Comparison of ENCODE assay signal across 1 cellular context in the genomic region with DNA sequence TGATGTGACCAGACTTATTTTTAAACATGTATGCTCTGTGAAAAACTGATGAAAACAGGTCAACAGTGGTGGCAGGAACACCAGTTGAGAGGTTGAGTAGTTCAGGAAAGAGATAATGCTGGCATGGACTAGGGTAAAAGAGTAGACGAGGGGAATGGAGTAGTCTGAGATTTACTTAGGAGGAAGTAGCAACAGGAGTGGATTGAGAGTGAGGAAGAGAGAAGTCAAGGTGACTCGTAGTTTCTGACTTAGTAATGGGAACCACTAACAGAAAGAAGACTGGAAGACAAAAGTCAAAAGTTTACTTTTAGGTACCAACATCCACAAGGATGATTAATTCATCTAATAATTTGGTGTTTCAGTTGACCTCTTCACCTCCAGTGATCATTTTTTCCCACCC.
TF ChIP-seq lines count a peak whose summit lies in the region.

No MANE protein-coding gene starts in this region.

TF ChIP-seq in HCT116, 20 proteins besides CTCF, POLR2A, EP300 and RAD21:
- TF ChIP-seq POLR2AphosphoS5 (IDR thresholded peaks at IDR 0.05; ENCODE audit: low read depth, low read length) (peak; percentile 23; the same call in 1 of the 2 replicates), YY1 (IDR thresholded peaks at IDR 0.05; ENCODE audit: extremely low read depth, insufficient replicate concordance, low read depth, low read length) (no peak)
- TF ChIP-seq, protein P1, sequence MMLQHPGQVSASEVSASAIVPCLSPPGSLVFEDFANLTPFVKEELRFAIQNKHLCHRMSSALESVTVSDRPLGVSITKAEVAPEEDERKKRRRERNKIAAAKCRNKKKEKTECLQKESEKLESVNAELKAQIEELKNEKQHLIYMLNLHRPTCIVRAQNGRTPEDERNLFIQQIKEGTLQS (IDR thresholded peaks at IDR 0.05), result no peak
TF ChIP-seq in HCT116: peak in this region for 1.
